ENCODE assay signal across 1 cellular context in the genomic region with DNA sequence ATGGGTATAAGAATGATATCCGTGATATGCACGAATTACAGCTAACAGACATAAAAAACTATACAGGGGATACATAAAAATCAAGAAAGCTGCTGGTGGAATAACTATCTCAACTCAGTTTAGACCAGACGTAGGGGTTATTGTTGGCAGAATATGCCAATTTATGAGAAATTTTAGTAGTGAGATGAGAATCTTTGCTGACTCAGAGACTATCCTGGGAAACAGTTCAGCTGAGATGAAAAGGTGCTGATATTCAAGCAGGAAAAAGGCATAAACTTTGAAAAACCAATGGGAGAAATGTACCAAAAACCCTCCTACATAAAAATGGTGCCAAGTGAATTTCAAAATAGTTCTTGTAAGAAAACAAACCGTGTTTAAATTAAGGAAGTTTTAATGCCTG.
A peak's percentile ranks its signal among the peaks of the same experiment; 100 is the strongest.
TF ChIP-seq lines count a peak whose summit lies in the region.

No MANE protein-coding gene starts in this region.

TF ChIP-seq in K562, 482 proteins besides CTCF, POLR2A, EP300 and RAD21:
- no peak for TF ChIP-seq ZNF561 (CRISPR knock-in tag; conservative IDR thresholded peaks at IDR 0.05)
- no peak for TF ChIP-seq ZNF41 (CRISPR knock-in tag; conservative IDR thresholded peaks at IDR 0.05)
- peak; percentile 59 for TF ChIP-seq MAFG (tag; conservative IDR thresholded peaks at IDR 0.05)
- peak; percentile 58 for TF ChIP-seq ZNF316 (IDR thresholded peaks at IDR 0.05)
- 0 out of 2 replicates have a peak, but pooled peaks have one; percentile 2 for TF ChIP-seq MAFK (IDR thresholded peaks at IDR 0.05; ENCODE audit: low read length)
- peak; percentile 50; the same call in 1 of the 2 replicates for TF ChIP-seq ELF1 (tag; IDR thresholded peaks at IDR 0.05)
- 0 out of 2 replicates have a peak, but pooled peaks have one; percentile 15 for TF ChIP-seq MAFF (IDR thresholded peaks at IDR 0.05; ENCODE audit: low read length)
- peak; percentile 51 for TF ChIP-seq C11orf30 (IDR thresholded peaks at IDR 0.05; ENCODE audit: low read depth)
- TF ChIP-seq, protein P1, sequence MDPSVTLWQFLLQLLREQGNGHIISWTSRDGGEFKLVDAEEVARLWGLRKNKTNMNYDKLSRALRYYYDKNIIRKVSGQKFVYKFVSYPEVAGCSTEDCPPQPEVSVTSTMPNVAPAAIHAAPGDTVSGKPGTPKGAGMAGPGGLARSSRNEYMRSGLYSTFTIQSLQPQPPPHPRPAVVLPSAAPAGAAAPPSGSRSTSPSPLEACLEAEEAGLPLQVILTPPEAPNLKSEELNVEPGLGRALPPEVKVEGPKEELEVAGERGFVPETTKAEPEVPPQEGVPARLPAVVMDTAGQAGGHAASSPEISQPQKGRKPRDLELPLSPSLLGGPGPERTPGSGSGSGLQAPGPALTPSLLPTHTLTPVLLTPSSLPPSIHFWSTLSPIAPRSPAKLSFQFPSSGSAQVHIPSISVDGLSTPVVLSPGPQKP (CRISPR knock-in tag; IDR thresholded peaks at IDR 0.05), result no peak
- TF ChIP-seq, protein P2, sequence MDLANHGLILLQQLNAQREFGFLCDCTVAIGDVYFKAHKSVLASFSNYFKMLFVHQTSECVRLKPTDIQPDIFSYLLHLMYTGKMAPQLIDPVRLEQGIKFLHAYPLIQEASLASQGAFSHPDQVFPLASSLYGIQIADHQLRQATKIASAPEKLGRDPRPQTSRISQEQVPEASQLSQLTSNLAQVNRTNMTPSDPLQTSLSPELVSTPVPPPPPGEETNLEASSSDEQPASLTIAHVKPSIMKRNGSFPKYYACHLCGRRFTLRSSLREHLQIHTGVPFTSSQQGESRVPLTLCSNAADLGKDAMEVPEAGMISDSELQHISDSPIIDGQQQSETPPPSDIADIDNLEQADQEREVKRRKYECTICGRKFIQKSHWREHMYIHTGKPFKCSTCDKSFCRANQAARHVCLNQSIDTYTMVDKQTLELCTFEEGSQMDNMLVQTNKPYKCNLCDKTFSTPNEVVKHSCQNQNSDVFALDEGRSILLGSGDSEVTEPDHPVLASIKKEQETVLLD (IDR thresholded peaks at IDR 0.05), result no peak
- TF ChIP-seq, protein P3, sequence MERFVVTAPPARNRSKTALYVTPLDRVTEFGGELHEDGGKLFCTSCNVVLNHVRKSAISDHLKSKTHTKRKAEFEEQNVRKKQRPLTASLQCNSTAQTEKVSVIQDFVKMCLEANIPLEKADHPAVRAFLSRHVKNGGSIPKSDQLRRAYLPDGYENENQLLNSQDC (CRISPR knock-in tag; IDR thresholded peaks at IDR 0.05), result no peak
- no peak for TF ChIP-seq RBM25 (IDR thresholded peaks at IDR 0.05; ENCODE audit: low read depth, low read length, severe bottlenecking)
- no peak for TF ChIP-seq JUNB (CRISPR knock-in tag; conservative IDR thresholded peaks at IDR 0.05)
- no peak for TF ChIP-seq DDX20 (tag; IDR thresholded peaks at IDR 0.05; ENCODE audit: low read depth)
